Comparison of ENCODE assay signal across 17 cellular contexts in the genomic region with DNA sequence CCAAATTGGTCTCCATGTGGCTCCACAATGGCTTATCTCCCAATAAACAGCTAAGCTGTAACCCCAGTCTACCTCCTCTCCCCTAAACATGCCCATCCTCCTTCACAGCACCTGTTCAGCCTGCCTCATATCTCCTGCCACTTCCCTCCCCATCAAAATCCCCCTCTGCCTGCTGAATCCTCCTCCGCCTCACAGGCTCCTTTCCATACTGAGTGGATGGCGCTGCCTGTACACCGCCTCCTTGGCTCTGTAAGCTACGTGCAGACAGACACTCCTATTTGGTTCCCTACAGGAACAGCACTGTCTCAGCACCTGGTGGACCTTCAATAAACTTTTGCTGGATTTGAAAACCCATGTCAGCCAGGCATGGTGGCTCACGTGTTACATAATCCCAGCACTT. TPM values are rescaled to one million over a fixed set of nuclear protein-coding genes. Genes with fewer than 3 reads are reported as not detected.
DNase-seq lines count a peak whose midpoint lies in the region; ATAC-seq and TF ChIP-seq lines count a peak whose summit lies in the region.
"Had no signal": no experiment of that assay in that cellular context is flagged by ENCODE, and none has a peak within 500 bp of the region (broad histone marks: within the 10 kb centered on the region; RNA-seq: fewer than 3 reads in every experiment).

No MANE protein-coding gene starts in this region.

- H3K9me3 ChIP-seq in SK-N-MC (ENCODE audit: low read depth, low read length) (no peaks in the 10 kb centered on the region), stomach smooth muscle (ENCODE audit: control insufficient read depth in 2 of 2, low read length in 2 of 2) (no peaks in the 10 kb centered on the region), breast epithelium (no peaks in the 10 kb centered on the region)
- H3K9me3 ChIP-seq: HAP-1 had no signal

- H3K4me3 ChIP-seq in SK-N-MC (no peak overlapping the region), stomach smooth muscle (ENCODE audit: low read length in 2 of 2) (no peak overlapping the region), breast epithelium (no peak overlapping the region)
- H3K4me3 ChIP-seq: HAP-1 had no signal

- TF ChIP-seq POLR2A in breast epithelium (IDR thresholded peaks at IDR 0.05) = no peak

- no peaks in the 10 kb centered on the region for H3K27me3 Mint-ChIP-seq in neural crest cell (ENCODE audit: low read depth)

- H3K4me3 Mint-ChIP-seq in neural crest cell = no peak overlapping the region

- DNase-seq in SK-N-MC (ENCODE audit: low read depth, low spot score) = no peak
- no peak for DNase-seq in Right ventricle myocardium superior
- DNase-seq in neural crest cell (ENCODE audit: low read depth, low spot score) = no peak
- DNase-seq in breast epithelium (ENCODE audit: low spot score in 2 of 2) = no peak
- DNase-seq in SHP77 (lab: John Stamatoyannopoulos, UW) = no peak
- no peak for DNase-seq in AG08396 (ENCODE audit: low spot score)
- DNase-seq: COR-L47, IMR-90, Kasumi-1, NCI-H1105 treated with DMSO at 0.1 percent for 48 hours, NCI-H187, NCI-H446 treated with DMSO at 0.1 percent for 48 hours, NCI-H774 had no signal

- H3K27ac ChIP-seq in SK-N-MC (peak overlapping the region; percentile 77), stomach smooth muscle (ENCODE audit: low read length) (peak overlapping the region; percentile 82), breast epithelium (no peak overlapping the region)
- H3K27ac ChIP-seq: C4-2B had no signal

- H3K36me3 ChIP-seq in SK-N-MC (ENCODE audit: insufficient read depth, low read length) = no peaks in the 10 kb centered on the region
- H3K36me3 ChIP-seq in stomach smooth muscle (ENCODE audit: control insufficient read depth in 2 of 2, insufficient read depth in 2 of 2, low read length in 2 of 2) = peaks cover 0 to 2% of the 10 kb centered on the region in 2 donors
- H3K36me3 ChIP-seq in breast epithelium = no peaks in the 10 kb centered on the region
- H3K36me3 ChIP-seq: HAP-1 had no signal

- H3K4me1 ChIP-seq in stomach smooth muscle (ENCODE audit: control insufficient read depth, insufficient read depth, low read length) = peaks cover 80% of the 10 kb centered on the region
- H3K4me1 ChIP-seq in breast epithelium = no peaks in the 10 kb centered on the region
- H3K4me1 ChIP-seq: HAP-1 had no signal

- ATAC-seq in Right ventricle myocardium superior (ENCODE audit: poor library complexity) (peak; percentile 7), GM21737 (IDR thresholded peaks at IDR 0.05; ENCODE audit: unreplicated experiment) (no peak)

- H3K27me3 ChIP-seq in stomach smooth muscle (ENCODE audit: control insufficient read depth in 1 of 2, insufficient read depth in 2 of 2, low read length in 2 of 2) (no peaks in the 10 kb centered on the region), breast epithelium (no peaks in the 10 kb centered on the region)

- peak overlapping the region; percentile 29 for H3K27ac Mint-ChIP-seq in neural crest cell (ENCODE audit: unreplicated experiment)

- TF ChIP-seq CTCF in neural crest cell (conservative IDR thresholded peaks at IDR 0.05) (no peak), breast epithelium (IDR thresholded peaks at IDR 0.05) (no peak)

- no peaks in the 10 kb centered on the region for H3K36me3 Mint-ChIP-seq in neural crest cell (ENCODE audit: low read depth)

- H3K9ac ChIP-seq in SK-N-MC (ENCODE audit: insufficient read length) (no peak overlapping the region), stomach smooth muscle (ENCODE audit: low read length in 2 of 2) (no peak overlapping the region)

- peaks cover 18% of the 10 kb centered on the region for H3K4me1 Mint-ChIP-seq in neural crest cell

- intact Hi-C loops in Right ventricle myocardium superior (cut with DNase I) (no loop called here), breast epithelium (cut with DNase I; ENCODE audit: low total_unique reads) (no loop called here)

- H3K9me3 Mint-ChIP-seq in neural crest cell = no peaks in the 10 kb centered on the region

RNA-seq across cellular contexts. Expression of gene ADCY5, which starts 53.7 kb away (rescaled TPM):
- total RNA-seq in Right ventricle myocardium superior (225 TPM), neural crest cell (2.2 and 2.8 TPM in 2 replicates), breast epithelium (10 to 100 TPM; 10.1 to 32.5 (median 11.5) TPM)

Comparison
In these comparisons a context has a peak if more than half of its experiments do, and no peak if none do; other contexts are left out.
1. H3K27ac ChIP-seq: peak in SK-N-MC (single experiment) and stomach smooth muscle (single experiment); none in breast epithelium (0 of 2).